Comparison of ENCODE assay signal across 1 cellular context in genomic region chr1:151143057-151143435, GRCh38.
TF ChIP-seq lines count a peak whose summit lies in the region.

No MANE protein-coding gene starts in this region.

TF ChIP-seq in GM23338, 12 proteins besides CTCF, POLR2A, EP300 and RAD21:
- TF ChIP-seq STAT1 (IDR thresholded peaks at IDR 0.05; ENCODE audit: unreplicated experiment): no peak
- TF ChIP-seq POLR2AphosphoS5 (IDR thresholded peaks at IDR 0.05; ENCODE audit: low read depth): no peak
- no peak for TF ChIP-seq EZH2 (IDR thresholded peaks at IDR 0.05; ENCODE audit: low read depth, unreplicated experiment)
- no peak for TF ChIP-seq ETS1 (IDR thresholded peaks at IDR 0.05)
- TF ChIP-seq ZNF114 (CRISPR knock-in tag; IDR thresholded peaks at IDR 0.05): no peak
- TF ChIP-seq NANOG (IDR thresholded peaks at IDR 0.05; ENCODE audit: borderline replicate concordance): no peak
- no peak for TF ChIP-seq REST (IDR thresholded peaks at IDR 0.05; ENCODE audit: unreplicated experiment)
- no peak for TF ChIP-seq EZH2phosphoT487 (IDR thresholded peaks at IDR 0.05; ENCODE audit: unreplicated experiment)
- no peak for TF ChIP-seq JUNB (IDR thresholded peaks at IDR 0.05; ENCODE audit: unreplicated experiment)
- no peak for TF ChIP-seq ZNF462 (CRISPR knock-in tag; IDR thresholded peaks at IDR 0.05)
- no peak for TF ChIP-seq CREB1 (CRISPR knock-in tag; IDR thresholded peaks at IDR 0.05; ENCODE audit: low read depth)
- TF ChIP-seq ZNF331 (CRISPR knock-in tag; IDR thresholded peaks at IDR 0.05; ENCODE audit: low read depth): no peak
